In the genomic region with DNA sequence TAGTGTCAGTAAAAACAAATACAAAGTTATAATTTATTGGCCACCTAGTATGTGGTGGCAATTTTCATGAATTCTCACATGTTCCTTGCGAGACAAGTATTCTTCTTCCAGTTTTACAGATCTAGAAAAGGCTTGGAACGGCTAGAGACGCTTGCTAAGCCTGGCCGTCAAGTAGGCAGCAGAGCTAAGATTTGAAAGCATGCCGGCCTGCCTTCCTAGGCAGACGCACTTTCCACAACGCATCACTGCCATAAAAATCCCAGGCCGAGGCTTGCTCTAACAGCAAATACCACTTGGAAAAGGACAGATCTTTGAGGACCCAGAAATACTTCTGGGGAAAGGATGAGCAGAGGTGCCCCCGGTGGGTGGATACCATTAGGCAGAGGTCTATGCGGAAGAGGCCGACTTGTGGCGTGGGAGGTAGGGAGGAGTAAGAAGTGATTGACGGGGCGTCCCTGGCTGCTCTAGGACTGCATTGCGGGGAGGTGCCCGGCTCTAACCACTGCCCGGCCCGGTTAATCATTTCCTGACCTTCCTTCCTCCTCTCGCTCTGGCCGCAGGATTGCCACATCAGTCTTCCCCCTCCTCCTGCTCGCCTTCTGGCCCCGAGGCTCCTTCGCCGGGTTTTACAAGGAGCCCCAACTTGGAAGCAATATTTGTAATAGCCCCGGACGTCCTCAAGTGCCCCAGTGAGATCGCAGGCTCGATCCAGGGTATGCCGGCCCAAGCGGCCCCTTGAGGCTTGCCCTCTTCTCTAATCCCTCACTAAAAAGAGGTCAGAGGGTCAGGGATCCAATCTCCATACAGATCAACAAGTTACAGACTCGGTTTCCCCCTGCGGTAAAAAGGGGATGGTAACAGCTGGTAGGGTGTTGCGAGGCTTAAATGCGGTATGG, we compare ENCODE assay signal across 8 cellular contexts. TPM values are rescaled to one million over a fixed set of nuclear protein-coding genes. Genes with fewer than 3 reads are reported as not detected.
DNase-seq lines count a peak whose midpoint lies in the region; ATAC-seq and TF ChIP-seq lines count a peak whose summit lies in the region.

No MANE protein-coding gene starts in this region.

- H3K9me2 ChIP-seq in GM23338 (ENCODE audit: insufficient read depth), result no peaks in the 10 kb centered on the region

- no peak overlapping the region; the same call in 1 of the 2 replicates for H2AFZ ChIP-seq in GM23338

- H3K9me3 ChIP-seq in colonic mucosa (no peaks in the 10 kb centered on the region), right lobe of liver (peaks cover 0 to 2% (median 0%) of the 10 kb centered on the region in 4 donors)

- 4% methylated on average over 33 of the region's 34 CpGs for WGBS in right lobe of liver (ENCODE audit: insufficient coverage, low coverage, low lambda C conversion rate, missing lambda C conversion rate)

- intact Hi-C loops in colonic mucosa (cut with DNase I) (no loop called here), right lobe of liver (cut with DNase I) (no loop called here)

- H3K27ac Mint-ChIP-seq in GM23338, result no peak overlapping the region

- peak overlapping the region; percentile 76 for H3K4me3 ChIP-seq in GM23338
- peak overlapping the region; percentile 34 for H3K4me3 ChIP-seq in colonic mucosa
- peak overlapping the region; percentile 60 to 80 (median 79) for H3K4me3 ChIP-seq in right lobe of liver

- H3K36me3 Mint-ChIP-seq in GM23338 (ENCODE audit: low read depth), result no peaks in the 10 kb centered on the region; the same call in 2 of the 3 replicates

- peak overlapping the region; percentile 92 to 100 for H3K9ac ChIP-seq in colonic mucosa (ENCODE audit: low read depth in 2 of 2, low read length in 2 of 2)

- no peaks in the 10 kb centered on the region; the same call in 1 of the 2 replicates for H3K79me2 ChIP-seq in GM23338 (replicated peaks; ENCODE audit: insufficient read depth)

- H4K20me1 ChIP-seq in GM23338 (replicated peaks; ENCODE audit: insufficient read depth), result peaks cover 32% of the 10 kb centered on the region

- peak; percentile 17 for ATAC-seq in GM23338
- peak; percentile 59 to 76 (median 66) for ATAC-seq in right lobe of liver

- peaks cover 49% of the 10 kb centered on the region for H3K4me1 ChIP-seq in GM23338 (ENCODE audit: insufficient read depth)
- peaks cover 19% of the 10 kb centered on the region for H3K4me1 ChIP-seq in colonic mucosa
- peaks cover 3 to 61% (median 29%) of the 10 kb centered on the region in 4 donors for H3K4me1 ChIP-seq in right lobe of liver

- peaks cover 70% of the 10 kb centered on the region for H3K27me3 Mint-ChIP-seq in GM23338 (ENCODE audit: insufficient read depth, low read depth, poor library complexity)

- TF ChIP-seq POLR2A in right lobe of liver (IDR thresholded peaks at IDR 0.05), result no peak

- H3K36me3 ChIP-seq in GM23338 (ENCODE audit: insufficient read depth) (no peaks in the 10 kb centered on the region; the same call in 1 of the 2 replicates), colonic mucosa (no peaks in the 10 kb centered on the region), right lobe of liver (no peaks in the 10 kb centered on the region)

- H3K4me2 ChIP-seq in GM23338, result peak overlapping the region; percentile 97

- no peak for TF ChIP-seq CTCF in GM23338 (conservative IDR thresholded peaks at IDR 0.05; ENCODE audit: low read depth in 2 of 2)
- no peak for TF ChIP-seq CTCF in colonic mucosa (IDR thresholded peaks at IDR 0.05)
- no peak for TF ChIP-seq CTCF in right lobe of liver (IDR thresholded peaks at IDR 0.05)

- peak overlapping the region; percentile 78 for H3K4me3 Mint-ChIP-seq in GM23338

- peaks cover 14% of the 10 kb centered on the region for H3F3A ChIP-seq in GM23338 (replicated peaks; ENCODE audit: low read depth)

- peaks cover 52% of the 10 kb centered on the region for H3K4me1 Mint-ChIP-seq in GM23338

- peaks cover 96% of the 10 kb centered on the region for H3K27me3 ChIP-seq in GM23338 (ENCODE audit: insufficient read depth)
- no peaks in the 10 kb centered on the region for H3K27me3 ChIP-seq in colonic mucosa
- H3K27me3 ChIP-seq in right lobe of liver, result no peaks in the 10 kb centered on the region

- H3K27ac ChIP-seq in GM23338 (ENCODE audit: low read depth) (no peak overlapping the region), colonic mucosa (peak overlapping the region; percentile 98), right lobe of liver (peak overlapping the region; percentile 96 to 100 (median 98))

- DNase-seq in EH (ENCODE audit: low read depth), result peak; percentile 91
- DNase-seq in GM23338 (ENCODE audit: low spot score), result peak; percentile 85
- peak; percentile 98 for DNase-seq in Kasumi-1 (lab: John Stamatoyannopoulos, UW)
- peak; percentile 41 to 58 for DNase-seq in activated CD4-positive, alpha-beta T cell treated with anti-CD3 and anti-CD28 coated beads for 24 hours (ENCODE audit: low read depth in 2 of 2)
- DNase-seq in colonic mucosa, result peak; percentile 97
- DNase-seq in right lobe of liver, result peak; percentile 94 to 97 (median 96)
- DNase-seq in stimulated activated CD4-positive, alpha-beta T cell treated with anti-CD3 and anti-CD28 coated beads, Interleukin-4, amount 100 ng/mL, for 4 hours, result peak; percentile 54 to 79
- DNase-seq in SK-N-DZ (ENCODE audit: low spot score), result no peak

- no peaks in the 10 kb centered on the region for H3K9me3 Mint-ChIP-seq in GM23338

TF ChIP-seq in GM23338, 12 proteins besides CTCF, POLR2A, EP300 and RAD21 (continues in another document):
- TF ChIP-seq POLR2AphosphoS5 (IDR thresholded peaks at IDR 0.05; ENCODE audit: low read depth) (peak; percentile 83), JUNB (IDR thresholded peaks at IDR 0.05; ENCODE audit: unreplicated experiment) (no peak)
- TF ChIP-seq, protein P1, sequence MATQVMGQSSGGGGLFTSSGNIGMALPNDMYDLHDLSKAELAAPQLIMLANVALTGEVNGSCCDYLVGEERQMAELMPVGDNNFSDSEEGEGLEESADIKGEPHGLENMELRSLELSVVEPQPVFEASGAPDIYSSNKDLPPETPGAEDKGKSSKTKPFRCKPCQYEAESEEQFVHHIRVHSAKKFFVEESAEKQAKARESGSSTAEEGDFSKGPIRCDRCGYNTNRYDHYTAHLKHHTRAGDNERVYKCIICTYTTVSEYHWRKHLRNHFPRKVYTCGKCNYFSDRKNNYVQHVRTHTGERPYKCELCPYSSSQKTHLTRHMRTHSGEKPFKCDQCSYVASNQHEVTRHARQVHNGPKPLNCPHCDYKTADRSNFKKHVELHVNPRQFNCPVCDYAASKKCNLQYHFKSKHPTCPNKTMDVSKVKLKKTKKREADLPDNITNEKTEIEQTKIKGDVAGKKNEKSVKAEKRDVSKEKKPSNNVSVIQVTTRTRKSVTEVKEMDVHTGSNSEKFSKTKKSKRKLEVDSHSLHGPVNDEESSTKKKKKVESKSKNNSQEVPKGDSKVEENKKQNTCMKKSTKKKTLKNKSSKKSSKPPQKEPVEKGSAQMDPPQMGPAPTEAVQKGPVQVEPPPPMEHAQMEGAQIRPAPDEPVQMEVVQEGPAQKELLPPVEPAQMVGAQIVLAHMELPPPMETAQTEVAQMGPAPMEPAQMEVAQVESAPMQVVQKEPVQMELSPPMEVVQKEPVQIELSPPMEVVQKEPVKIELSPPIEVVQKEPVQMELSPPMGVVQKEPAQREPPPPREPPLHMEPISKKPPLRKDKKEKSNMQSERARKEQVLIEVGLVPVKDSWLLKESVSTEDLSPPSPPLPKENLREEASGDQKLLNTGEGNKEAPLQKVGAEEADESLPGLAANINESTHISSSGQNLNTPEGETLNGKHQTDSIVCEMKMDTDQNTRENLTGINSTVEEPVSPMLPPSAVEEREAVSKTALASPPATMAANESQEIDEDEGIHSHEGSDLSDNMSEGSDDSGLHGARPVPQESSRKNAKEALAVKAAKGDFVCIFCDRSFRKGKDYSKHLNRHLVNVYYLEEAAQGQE (IDR thresholded peaks at IDR 0.05; ENCODE audit: unreplicated experiment), result no peak

RNA-seq across cellular contexts. Expression of a gene that starts 1.3 kb away (rescaled TPM):
- 9.7 and 22.5 TPM in 2 replicates for total RNA-seq in GM23338 (2014; rRNA removed; shearing (Covaris generic))
- polyA plus RNA-seq in GM23338 (2016; fragmentation: Nextera tagmentation; extraction: Ambion mirVana), result 7.6 and 9.9 TPM in 2 replicates
- 10 to 100 TPM; 57.6 to 74.2 TPM for total RNA-seq in colonic mucosa
- total RNA-seq in right lobe of liver, result 10 to 100 TPM; 21.9 to 33.8 (median 24.8) TPM
- 39.4 and 44.9 TPM in 2 replicates for polyA plus RNA-seq in SK-N-DZ (2014; cell fraction: cytosol; rRNA removed)
- polyA plus RNA-seq in SK-N-DZ (2014; cell fraction: nucleus; rRNA removed), result 66.3 and 91.6 TPM in 2 replicates
